ENCODE assay signal across 26 cellular contexts in genomic region chr19:31559494-31559893, GRCh38.
DNase-seq lines count a peak whose midpoint lies in the region; ATAC-seq, FAIRE-seq and TF ChIP-seq lines count a peak whose summit lies in the region.
"Had no signal": no experiment of that assay in that cellular context is flagged by ENCODE, and none has a peak within 500 bp of the region (broad histone marks: within the 10 kb centered on the region; RNA-seq: fewer than 3 reads in every experiment).

No MANE protein-coding gene starts in this region.

- ATAC-seq in HepG2 = no peak
- ATAC-seq in right lobe of liver = no peak

- intact Hi-C loops in HepG2 (cut with micrococcal nuclease; ENCODE audit: unreplicated experiment) (no loop called here), right lobe of liver (cut with DNase I) (no loop called here)
- intact Hi-C loops in activated CD4-positive, alpha-beta memory T cell treated with anti-CD3 and anti-CD28 coated beads for 36 hours (cut with micrococcal nuclease) = no loop called here

- H2AFZ ChIP-seq in HepG2 (ENCODE audit: low read length) (no peak overlapping the region), astrocyte (ENCODE audit: low read depth, low read length) (no peak overlapping the region), trophoblast cell (ENCODE audit: insufficient read depth, low read length, poor library complexity) (no peak overlapping the region)
- H2AFZ ChIP-seq: GM23248 had no signal

- TF ChIP-seq RAD21 in HepG2 (CRISPR knock-in tag; IDR thresholded peaks at IDR 0.05) = no peak

- no peak for FAIRE-seq in HepG2 (lab: Jason Lieb, UNC)
- FAIRE-seq in astrocyte (lab: Jason Lieb, UNC) = no peak
- FAIRE-seq: A204.1, GM12891, GM18507, H1 had no signal

- H3K4me1 Mint-ChIP-seq in astrocyte (ENCODE audit: low read depth, unreplicated experiment) = peaks cover 7% of the 10 kb centered on the region
- no peaks in the 10 kb centered on the region for H3K4me1 Mint-ChIP-seq in activated CD4-positive, alpha-beta memory T cell treated with anti-CD3 and anti-CD28 coated beads for 36 hours (ENCODE audit: low read depth)
- H3K4me1 Mint-ChIP-seq: CD14-positive monocyte had no signal

- H3K4me3 Mint-ChIP-seq in astrocyte (ENCODE audit: unreplicated experiment) = no peak overlapping the region
- no peak overlapping the region for H3K4me3 Mint-ChIP-seq in activated CD4-positive, alpha-beta memory T cell treated with anti-CD3 and anti-CD28 coated beads for 36 hours
- H3K4me3 Mint-ChIP-seq: CD14-positive monocyte; CD4-positive, alpha-beta T cell had no signal

- in situ Hi-C loops in HepG2 (cut with HindIII; ENCODE audit: extremely low pct_ligation_motif_present, low pct_unique_long_range_greater_than_20kb) = no loop called here

- no peaks in the 10 kb centered on the region for H3K79me2 ChIP-seq in HepG2 (ENCODE audit: insufficient read depth, low read length)
- H3K79me2 ChIP-seq in astrocyte (ENCODE audit: insufficient read depth, low read length) = no peaks in the 10 kb centered on the region
- no peaks in the 10 kb centered on the region for H3K79me2 ChIP-seq in trophoblast cell (ENCODE audit: control insufficient read depth, insufficient read depth, low read length, poor library complexity)

- H4K8ac ChIP-seq in trophoblast cell (ENCODE audit: low read depth, low read length) = no peak overlapping the region

- no peak for TF ChIP-seq POLR2A in HepG2 (IDR thresholded peaks at IDR 0.05; ENCODE audit: insufficient read depth in 1 of 2, low read depth in 2 of 2, low read length in 2 of 2)
- TF ChIP-seq POLR2A in right lobe of liver (IDR thresholded peaks at IDR 0.05) = no peak

- no peaks in the 10 kb centered on the region for H3K4me1 ChIP-seq in HepG2 (ENCODE audit: insufficient read depth, low read length)
- no peaks in the 10 kb centered on the region for H3K4me1 ChIP-seq in right lobe of liver
- no peaks in the 10 kb centered on the region for H3K4me1 ChIP-seq in astrocyte (ENCODE audit: insufficient read depth, low read length)
- peaks cover 0 to 4% of the 10 kb centered on the region in 2 experiments for H3K4me1 ChIP-seq in trophoblast cell (ENCODE audit: control insufficient read depth in 1 of 2, insufficient read depth in 2 of 2, low read length in 2 of 2)
- H3K4me1 ChIP-seq: BE2C; BLaER1 treated with 17β-estradiol and CSF1 and Interleukin-3, amounts not matched to agents 10 nM and 100 nM had no signal

- H3K4me2 ChIP-seq in HepG2 (ENCODE audit: low read depth, low read length) (no peak overlapping the region), astrocyte (ENCODE audit: low read length) (no peak overlapping the region), trophoblast cell (ENCODE audit: low read length) (no peak overlapping the region)
- H3K4me2 ChIP-seq: BLaER1 treated with 17β-estradiol and CSF1 and Interleukin-3, amounts not matched to agents 10 nM and 100 nM had no signal

- H3K9ac ChIP-seq in HepG2 (ENCODE audit: insufficient read depth, low read depth, low read length) = no peak overlapping the region
- H3K9ac ChIP-seq in astrocyte (ENCODE audit: low read length) = no peak overlapping the region
- H3K9ac ChIP-seq in trophoblast cell (ENCODE audit: low read length) = no peak overlapping the region
- H3K9ac ChIP-seq: BLaER1 treated with 17β-estradiol and CSF1 and Interleukin-3, amounts not matched to agents 10 nM and 100 nM; GM23248 had no signal

- TF ChIP-seq EP300 in HepG2 (IDR thresholded peaks at IDR 0.05; ENCODE audit: low read depth in 2 of 2, low read length in 2 of 2) = no peak
- no peak for TF ChIP-seq EP300 in HepG2 (CRISPR knock-in tag; IDR thresholded peaks at IDR 0.05; ENCODE audit: borderline replicate concordance)

- H3K79me1 ChIP-seq in trophoblast cell (ENCODE audit: low read length) = no peaks in the 10 kb centered on the region

- H3K14ac ChIP-seq in trophoblast cell (ENCODE audit: low read length) = no peak overlapping the region

- H3K27me3 ChIP-seq in HepG2 (ENCODE audit: control insufficient read depth in 1 of 2, insufficient read depth in 2 of 2, low read length in 2 of 2) (no peaks in the 10 kb centered on the region), right lobe of liver (no peaks in the 10 kb centered on the region), astrocyte (ENCODE audit: insufficient read depth, low read length) (no peaks in the 10 kb centered on the region), trophoblast cell (ENCODE audit: insufficient read depth, low read length) (no peaks in the 10 kb centered on the region)
- H3K27me3 ChIP-seq: BE2C; BLaER1 treated with 17β-estradiol and CSF1 and Interleukin-3, amounts not matched to agents 10 nM and 100 nM had no signal

- no peak overlapping the region for H3K18ac ChIP-seq in trophoblast cell (ENCODE audit: low read length)

- no peak overlapping the region for H3K4me3 ChIP-seq in HepG2 (replicated peaks in 1 of 3; ENCODE audit: insufficient read depth in 1 of 3, low read depth in 2 of 3, low read length in 3 of 3)
- no peak overlapping the region for H3K4me3 ChIP-seq in right lobe of liver
- no peak overlapping the region for H3K4me3 ChIP-seq in astrocyte (ENCODE audit: insufficient read depth, low read depth, low read length)
- no peak overlapping the region for H3K4me3 ChIP-seq in trophoblast cell (ENCODE audit: low read depth, low read length)
- H3K4me3 ChIP-seq: BLaER1 treated with 17β-estradiol and CSF1 and Interleukin-3, amounts not matched to agents 10 nM and 100 nM; GM23248 had no signal

- H4K20me1 ChIP-seq in HepG2 (ENCODE audit: insufficient read depth, low read length) = no peaks in the 10 kb centered on the region
- H4K20me1 ChIP-seq in astrocyte (ENCODE audit: insufficient read depth, low read length) = no peaks in the 10 kb centered on the region
- H4K20me1 ChIP-seq: BLaER1 treated with 17β-estradiol and CSF1 and Interleukin-3, amounts not matched to agents 10 nM and 100 nM had no signal

- H3K27ac Mint-ChIP-seq in astrocyte (ENCODE audit: unreplicated experiment) = peak overlapping the region; percentile 75
- H3K27ac Mint-ChIP-seq in activated CD4-positive, alpha-beta memory T cell treated with anti-CD3 and anti-CD28 coated beads for 36 hours = no peak overlapping the region
- H3K27ac Mint-ChIP-seq: CD14-positive monocyte; CD4-positive, alpha-beta T cell had no signal

- CTCF ChIA-PET in HepG2 (lab: Yijun Ruan, JAX; ENCODE audit: low intra/inter-chr PET ratio, low total read pairs) = no interaction called here
- CTCF ChIA-PET in activated CD4-positive, alpha-beta memory T cell treated with anti-CD3 and anti-CD28 coated beads for 36 hours (lab: Charles Lee) = no interaction called here

- POLR2A ChIA-PET in HepG2 (lab: Yijun Ruan, JAX) = no interaction called here
- POLR2A ChIA-PET in activated CD4-positive, alpha-beta memory T cell treated with anti-CD3 and anti-CD28 coated beads for 36 hours (lab: Charles Lee) = no interaction called here

- H3K9me3 ChIP-seq in HepG2 (ENCODE audit: low read length) (peaks cover 93% of the 10 kb centered on the region), right lobe of liver (no peaks in the 10 kb centered on the region), astrocyte (ENCODE audit: insufficient read depth, low read depth, low read length) (no peaks in the 10 kb centered on the region), trophoblast cell (ENCODE audit: insufficient read depth, low read depth, low read length) (peaks cover 1% of the 10 kb centered on the region)
- H3K9me3 ChIP-seq: BE2C had no signal

- H4K91ac ChIP-seq in trophoblast cell (ENCODE audit: low read depth, low read length) = no peak overlapping the region

- peaks cover 17% of the 10 kb centered on the region for H3K27me3 Mint-ChIP-seq in astrocyte (ENCODE audit: low read depth, unreplicated experiment)
- H3K27me3 Mint-ChIP-seq in activated CD4-positive, alpha-beta memory T cell treated with anti-CD3 and anti-CD28 coated beads for 36 hours = peaks cover 3% of the 10 kb centered on the region
- H3K27me3 Mint-ChIP-seq: CD4-positive, alpha-beta T cell had no signal

- no peak overlapping the region for H2BK5ac ChIP-seq in trophoblast cell (ENCODE audit: low read depth, low read length, poor library complexity)

- no peak overlapping the region for H3K23ac ChIP-seq in trophoblast cell (ENCODE audit: low read length)

- TF ChIP-seq CTCF in HepG2 (CRISPR knock-in tag; IDR thresholded peaks at IDR 0.05) = no peak
- TF ChIP-seq CTCF in right lobe of liver (IDR thresholded peaks at IDR 0.05) = no peak
- no peak for TF ChIP-seq CTCF in astrocyte (IDR thresholded peaks at IDR 0.05; ENCODE audit: insufficient read depth, low read depth, low read length)

- H3K9me3 Mint-ChIP-seq in astrocyte (ENCODE audit: unreplicated experiment) = peaks cover 10% of the 10 kb centered on the region
- peaks cover 10% of the 10 kb centered on the region for H3K9me3 Mint-ChIP-seq in activated CD4-positive, alpha-beta memory T cell treated with anti-CD3 and anti-CD28 coated beads for 36 hours

- BruUV-seq in HepG2 (replicated peaks; lab: Mats Ljungman, UMichigan) = no TSS peak

- H3K36me3 Mint-ChIP-seq in astrocyte (ENCODE audit: low read depth, unreplicated experiment) = no peaks in the 10 kb centered on the region
- no peaks in the 10 kb centered on the region for H3K36me3 Mint-ChIP-seq in activated CD4-positive, alpha-beta memory T cell treated with anti-CD3 and anti-CD28 coated beads for 36 hours
- H3K36me3 Mint-ChIP-seq: CD14-positive monocyte had no signal

- no peak overlapping the region for H4K12ac ChIP-seq in trophoblast cell (ENCODE audit: low read depth, low read length)

- 4% methylated on average over 3 of the region's 3 CpGs for WGBS in HepG2 (ENCODE audit: low lambda C conversion rate)
- 83% methylated on average over 3 of the region's 3 CpGs for WGBS in right lobe of liver (ENCODE audit: insufficient coverage, low coverage, low lambda C conversion rate, missing lambda C conversion rate)
- WGBS in trophoblast cell (ENCODE audit: extremely low coverage, insufficient coverage, insufficient read length) = no CpG with 5 or more reads among the region's 3 CpGs

- H2AK5ac ChIP-seq in trophoblast cell (ENCODE audit: low read length) = no peak overlapping the region

- H3K27ac ChIP-seq in HepG2 (ENCODE audit: extremely low read length, insufficient read depth, low read length) (no peak overlapping the region), right lobe of liver (no peak overlapping the region), astrocyte (ENCODE audit: low read depth, low read length) (no peak overlapping the region), trophoblast cell (ENCODE audit: low read depth, low read length) (peak overlapping the region; percentile 8)
- H3K27ac ChIP-seq: 22Rv1; BLaER1 treated with 17β-estradiol and CSF1 and Interleukin-3, amounts not matched to agents 10 nM and 100 nM; GM23248 had no signal

- no peaks in the 10 kb centered on the region for H3K36me3 ChIP-seq in HepG2 (replicated peaks in 1 of 2; ENCODE audit: control insufficient read depth in 1 of 2, insufficient read depth in 2 of 2, low read length in 2 of 2)
- no peaks in the 10 kb centered on the region for H3K36me3 ChIP-seq in right lobe of liver
- H3K36me3 ChIP-seq in astrocyte (ENCODE audit: insufficient read depth, low read length) = no peaks in the 10 kb centered on the region
- H3K36me3 ChIP-seq in trophoblast cell (ENCODE audit: control insufficient read depth in 1 of 2, insufficient read depth in 2 of 2, low read length in 2 of 2) = no peaks in the 10 kb centered on the region
- H3K36me3 ChIP-seq: BE2C; BLaER1 treated with 17β-estradiol and CSF1 and Interleukin-3, amounts not matched to agents 10 nM and 100 nM had no signal

- no peak overlapping the region for H2BK12ac ChIP-seq in trophoblast cell (ENCODE audit: low read length)

- H2BK120ac ChIP-seq in trophoblast cell (ENCODE audit: insufficient read depth, low read length, poor library complexity) = no peak overlapping the region

- no peak overlapping the region for H3K4ac ChIP-seq in trophoblast cell (ENCODE audit: low read depth, low read length)

- DNase-seq in HepG2 (ENCODE audit: low spot score) = no peak
- no peak for DNase-seq in right lobe of liver
- DNase-seq in astrocyte (ENCODE audit: low read depth) = no peak
- DNase-seq in trophoblast cell = no peak
- no peak for DNase-seq in NK-92 treated with Interleukin-12 subunit alpha and Interleukin-12 subunit beta, amount 100 ng/mL, for 24 hours (lab: John Stamatoyannopoulos, UW)
- DNase-seq in ureter (ENCODE audit: low spot score) = no peak
- no peak for DNase-seq in activated CD4-positive, alpha-beta memory T cell treated with anti-CD3 and anti-CD28 coated beads for 36 hours
- DNase-seq: ACHN; AML-193; BE2C; Calu3; CD4-positive, alpha-beta T cell; COR-L47; DMS53; DMS79 treated with DMSO at 0.1 percent for 48 hours; GF-D8; H7; HCEC 1CT had no signal
